In genomic region chr5:10591159-10591558, GRCh38 we compare ENCODE assay signal across 21 cellular contexts. TPM values are rescaled to one million over a fixed set of nuclear protein-coding genes. Genes with fewer than 3 reads are reported as not detected.
A peak's percentile ranks its signal among the peaks of the same experiment; 100 is the strongest.
DNase-seq lines count a peak whose midpoint lies in the region; ATAC-seq, FAIRE-seq and TF ChIP-seq lines count a peak whose summit lies in the region.
"Had no signal": no experiment of that assay in that cellular context is flagged by ENCODE, and none has a peak within 500 bp of the region (broad histone marks: within the 10 kb centered on the region; RNA-seq: fewer than 3 reads in every experiment).

No MANE protein-coding gene starts in this region.

- no peak overlapping the region for H3K27ac ChIP-seq in HCT116 (ENCODE audit: low read depth, low read length)
- H3K27ac ChIP-seq in K562 (ENCODE audit: extremely low read depth, low read depth, low read length): no peak overlapping the region; the same call in 2 of the 3 replicates
- no peak overlapping the region for H3K27ac ChIP-seq in trophoblast cell (ENCODE audit: low read depth, low read length)
- no peak overlapping the region for H3K27ac ChIP-seq in CD4-positive, alpha-beta T cell (ENCODE audit: low read depth, low read length)
- H3K27ac ChIP-seq: vagina had no signal

- peaks cover 3% of the 10 kb centered on the region for H3K9me1 ChIP-seq in K562 (ENCODE audit: control insufficient read depth, insufficient read depth, low read length)

- H3K79me1 ChIP-seq in trophoblast cell (ENCODE audit: low read length): peaks cover 5% of the 10 kb centered on the region

- H3K9me2 ChIP-seq in HCT116 (ENCODE audit: insufficient read depth) (no peaks in the 10 kb centered on the region), Loucy (replicated peaks; ENCODE audit: low read depth, low read length) (no peaks in the 10 kb centered on the region)

- no peak overlapping the region for H3K18ac ChIP-seq in trophoblast cell (ENCODE audit: low read length)

- CTCF ChIA-PET in HCT116 (lab: Charles Lee): interaction anchor here (2.0 kb wide), 1 partner anchor 37 kb away, joined by 6 read pairs; no protein-coding TSS in a partner anchor
- CTCF ChIA-PET in K562 (lab: Yijun Ruan, JAX; ENCODE audit: low intra/inter-chr PET ratio): no interaction called here
- CTCF ChIA-PET in CD4-positive, alpha-beta T cell (lab: Charles Lee): no interaction called here

- H3F3A ChIP-seq in Loucy (ENCODE audit: low read depth): no peaks in the 10 kb centered on the region

- peaks cover 70% of the 10 kb centered on the region for H3K79me2 ChIP-seq in HCT116 (ENCODE audit: insufficient read depth, low read length)
- peaks cover 4% of the 10 kb centered on the region; the same call in 1 of the 2 replicates for H3K79me2 ChIP-seq in Loucy (ENCODE audit: insufficient read depth, low read length)
- H3K79me2 ChIP-seq in K562 (ENCODE audit: control insufficient read depth, insufficient read depth, low read length): no peaks in the 10 kb centered on the region
- H3K79me2 ChIP-seq in trophoblast cell (ENCODE audit: control insufficient read depth, insufficient read depth, low read length, poor library complexity): peaks cover 3% of the 10 kb centered on the region

- H2AFZ ChIP-seq in HCT116 (ENCODE audit: low read depth, low read length, poor library complexity, severe bottlenecking): no peak overlapping the region
- H2AFZ ChIP-seq in Loucy (ENCODE audit: low read length): no peak overlapping the region
- no peak overlapping the region for H2AFZ ChIP-seq in K562 (ENCODE audit: low read depth, low read length)
- H2AFZ ChIP-seq in trophoblast cell (ENCODE audit: insufficient read depth, low read length, poor library complexity): no peak overlapping the region

- H4K8ac ChIP-seq in trophoblast cell (ENCODE audit: low read depth, low read length): no peak overlapping the region

- H3K23ac ChIP-seq in trophoblast cell (ENCODE audit: low read length): no peak overlapping the region

- H3K4me3 ChIP-seq in HCT116 (replicated peaks in 1 of 2; ENCODE audit: low read depth in 1 of 2, low read length in 2 of 2) (no peak overlapping the region), Loucy (ENCODE audit: low read length, poor library complexity, severe bottlenecking) (peak overlapping the region; percentile 21), K562 (no peak overlapping the region), trophoblast cell (ENCODE audit: low read depth, low read length) (no peak overlapping the region)
- H3K4me3 ChIP-seq: gastroesophageal sphincter, vagina had no signal

- H3K4me2 ChIP-seq in HCT116 (ENCODE audit: low read length) (peak overlapping the region; percentile 15; the same call in 1 of the 2 replicates), Loucy (ENCODE audit: low read depth, low read length, poor library complexity, severe bottlenecking) (peak overlapping the region; percentile 72), K562 (ENCODE audit: insufficient read depth, low read length) (no peak overlapping the region), trophoblast cell (ENCODE audit: low read length) (no peak overlapping the region)

- TF ChIP-seq EP300 in K562 (IDR thresholded peaks at IDR 0.05; ENCODE audit: low read length): no peak

- H3K27me3 ChIP-seq in HCT116 (ENCODE audit: insufficient read depth, low read length) (no peaks in the 10 kb centered on the region), Loucy (ENCODE audit: insufficient read depth, low read length, poor library complexity, severe bottlenecking) (no peaks in the 10 kb centered on the region), K562 (ENCODE audit: control insufficient read depth in 2 of 2, insufficient read depth in 2 of 2, low read length in 2 of 2) (no peaks in the 10 kb centered on the region), trophoblast cell (ENCODE audit: insufficient read depth, low read length) (no peaks in the 10 kb centered on the region)
- H3K27me3 ChIP-seq in CD4-positive, alpha-beta T cell (ENCODE audit: control insufficient read depth, insufficient read depth, low read length): no peaks in the 10 kb centered on the region
- H3K27me3 ChIP-seq: gastroesophageal sphincter, vagina had no signal

- no peak overlapping the region for H3K27ac Mint-ChIP-seq in T-helper 2 cell treated with Interferon-gamma antibody and Interleukin-4, amounts not matched to agents 5 μg/mL and 100 μg/mL, for 36 hours
- H3K27ac Mint-ChIP-seq in CD4-positive, alpha-beta T cell: no peak overlapping the region
- H3K27ac Mint-ChIP-seq: CD8-positive, alpha-beta T cell; effector memory CD8-positive, alpha-beta T cell; T-cell had no signal

- TF ChIP-seq POLR2A in HCT116 (IDR thresholded peaks at IDR 0.05; ENCODE audit: borderline replicate concordance, extremely low read depth, insufficient read depth, insufficient read length) (no peak), K562 (conservative IDR thresholded peaks at IDR 0.05) (no peak)

- TF ChIP-seq RAD21 in HCT116 (IDR thresholded peaks at IDR 0.05; ENCODE audit: low read depth): no peak
- no peak for TF ChIP-seq RAD21 in K562 (CRISPR knock-in tag; conservative IDR thresholded peaks at IDR 0.05 in 1 of 2, IDR thresholded peaks at IDR 0.05 in 1 of 2)

- H3K14ac ChIP-seq in trophoblast cell (ENCODE audit: low read length): no peak overlapping the region

- 51% methylated on average over 6 of the region's 6 CpGs for WGBS in K562 (ENCODE audit: insufficient coverage, low coverage, missing lambda C conversion rate)
- WGBS in trophoblast cell (ENCODE audit: extremely low coverage, insufficient coverage, insufficient read length): no CpG with 5 or more reads among the region's 6 CpGs

- H2BK12ac ChIP-seq in trophoblast cell (ENCODE audit: low read length): no peak overlapping the region

- H3K9me3 ChIP-seq in HCT116 (ENCODE audit: control insufficient read depth in 1 of 2, insufficient read depth in 1 of 2, low read depth in 1 of 2, low read length in 2 of 2) (no peaks in the 10 kb centered on the region), Loucy (ENCODE audit: insufficient read depth, low read depth, low read length) (no peaks in the 10 kb centered on the region), K562 (replicated peaks; ENCODE audit: control insufficient read depth, insufficient read depth, low read depth, low read length) (no peaks in the 10 kb centered on the region), trophoblast cell (ENCODE audit: insufficient read depth, low read depth, low read length) (no peaks in the 10 kb centered on the region)
- no peaks in the 10 kb centered on the region for H3K9me3 ChIP-seq in CD4-positive, alpha-beta T cell (ENCODE audit: control insufficient read depth, low read length)
- H3K9me3 ChIP-seq: vagina had no signal

- H2BK5ac ChIP-seq in trophoblast cell (ENCODE audit: low read depth, low read length, poor library complexity): no peak overlapping the region

- H3K36me3 Mint-ChIP-seq in T-helper 2 cell treated with Interferon-gamma antibody and Interleukin-4, amounts not matched to agents 5 μg/mL and 100 μg/mL, for 36 hours (ENCODE audit: low read depth): peaks cover 10% of the 10 kb centered on the region
- no peaks in the 10 kb centered on the region for H3K36me3 Mint-ChIP-seq in CD4-positive, alpha-beta T cell (ENCODE audit: low read depth)
- H3K36me3 Mint-ChIP-seq: CD8-positive, alpha-beta T cell had no signal

- TF ChIP-seq CTCF in HCT116 (IDR thresholded peaks at IDR 0.05 in 2 of 3, conservative IDR thresholded peaks at IDR 0.05 in 1 of 3; ENCODE audit: borderline replicate concordance in 1 of 3, insufficient read depth in 1 of 3, low read depth in 2 of 3, low read length in 2 of 3): no peak
- no peak for TF ChIP-seq CTCF in Loucy (conservative IDR thresholded peaks at IDR 0.05; ENCODE audit: low read length)
- no peak for TF ChIP-seq CTCF in K562 (IDR thresholded peaks at IDR 0.05 in 2 of 3, conservative IDR thresholded peaks at IDR 0.05 in 1 of 3; ENCODE audit: insufficient read depth in 2 of 3, low read depth in 1 of 3, low read length in 3 of 3)
- no peak for TF ChIP-seq CTCF in CD4-positive, alpha-beta T cell (IDR thresholded peaks at IDR 0.05)

- peaks cover 3% of the 10 kb centered on the region for H3K27me3 Mint-ChIP-seq in T-helper 2 cell treated with Interferon-gamma antibody and Interleukin-4, amounts not matched to agents 5 μg/mL and 100 μg/mL, for 36 hours (ENCODE audit: low read depth)
- H3K27me3 Mint-ChIP-seq in CD4-positive, alpha-beta T cell: no peaks in the 10 kb centered on the region
- H3K27me3 Mint-ChIP-seq: effector memory CD8-positive, alpha-beta T cell; T-cell had no signal

- ATAC-seq in HCT116: no peak
- ATAC-seq in K562: no peak
- no peak for ATAC-seq in CD4-positive, alpha-beta T cell (ENCODE audit: poor library complexity)
- ATAC-seq: CD8-positive, alpha-beta T cell; effector memory CD8-positive, alpha-beta T cell; T-cell had no signal

- peaks cover 7% of the 10 kb centered on the region for H3K9me3 Mint-ChIP-seq in T-helper 2 cell treated with Interferon-gamma antibody and Interleukin-4, amounts not matched to agents 5 μg/mL and 100 μg/mL, for 36 hours
- no peaks in the 10 kb centered on the region for H3K9me3 Mint-ChIP-seq in CD4-positive, alpha-beta T cell

- H4K12ac ChIP-seq in trophoblast cell (ENCODE audit: low read depth, low read length): no peak overlapping the region

- POLR2A ChIA-PET in HCT116 (lab: Charles Lee): no interaction called here
- POLR2A ChIA-PET in K562 (lab: Yijun Ruan, JAX): interaction anchor here (0.6 to 2.0 kb wide), 7 partner anchors 12 to 279 kb away, joined by 3 to 6 read pairs (median 4); no protein-coding TSS in a partner anchor
- POLR2A ChIA-PET in CD4-positive, alpha-beta T cell (lab: Charles Lee): no interaction called here

- no peak overlapping the region for H2AK5ac ChIP-seq in trophoblast cell (ENCODE audit: low read length)

- no peak for DNase-seq in HCT116 (ENCODE audit: low read depth, low spot score)
- no peak for DNase-seq in K562 (ENCODE audit: extremely low read depth in 1 of 4, low spot score in 3 of 4)
- DNase-seq in trophoblast cell: no peak
- DNase-seq in T-helper 2 cell treated with Interferon-gamma antibody and Interleukin-4, amounts not matched to agents 5 μg/mL and 100 μg/mL, for 36 hours (ENCODE audit: low spot score): no peak
- DNase-seq in CD4-positive, alpha-beta T cell: no peak
- DNase-seq in SW 1271 (lab: John Stamatoyannopoulos, UW): no peak
- DNase-seq: activated CD4-positive, alpha-beta T cell treated with anti-CD3 and anti-CD28 coated beads, Interleukin-2, amount 50 U/mL, for 1 hour; activated gamma-delta T cell; DMS53; effector memory CD8-positive, alpha-beta T cell; NCI-H1105; NCI-H2029 treated with DMSO at 0.1 percent for 48 hours; NCI-H345; NCI-H774; SHP77 treated with DMSO at 0.1 percent for 48 hours; T-cell had no signal

- no peak overlapping the region for H3K4ac ChIP-seq in trophoblast cell (ENCODE audit: low read depth, low read length)

- H3K4me3 Mint-ChIP-seq in T-helper 2 cell treated with Interferon-gamma antibody and Interleukin-4, amounts not matched to agents 5 μg/mL and 100 μg/mL, for 36 hours: no peak overlapping the region
- H3K4me3 Mint-ChIP-seq in CD4-positive, alpha-beta T cell: no peak overlapping the region
- H3K4me3 Mint-ChIP-seq: CD8-positive, alpha-beta T cell; effector memory CD8-positive, alpha-beta T cell; T-cell had no signal

- BruUV-seq in HCT116 (replicated peaks; lab: Mats Ljungman, UMichigan) (no TSS peak), K562 (replicated peaks; lab: Mats Ljungman, UMichigan) (no TSS peak)

- 0 out of 2 replicates have a peak overlapping the region, but pooled peaks have one; percentile 7 for H3K9ac ChIP-seq in HCT116 (ENCODE audit: low read length)
- peak overlapping the region; percentile 42 for H3K9ac ChIP-seq in Loucy (ENCODE audit: low read depth, low read length, poor library complexity, severe bottlenecking)
- no peak overlapping the region for H3K9ac ChIP-seq in K562 (ENCODE audit: insufficient read depth in 1 of 2, low read depth in 2 of 2, low read length in 2 of 2)
- H3K9ac ChIP-seq in trophoblast cell (ENCODE audit: low read length): no peak overlapping the region

- H4K91ac ChIP-seq in trophoblast cell (ENCODE audit: low read depth, low read length): peak overlapping the region; percentile 18

- no peak for FAIRE-seq in K562 (lab: Jason Lieb, UNC)
- FAIRE-seq: colon had no signal

- RAD21 ChIA-PET in HCT116 (lab: Charles Lee; ENCODE audit: low non-redundant PET in 1 of 2, low total read pairs in 2 of 2, uncharacterized antibody in 2 of 2, unreplicated experiment in 2 of 2): no interaction called here

- H3K4me1 Mint-ChIP-seq in T-helper 2 cell treated with Interferon-gamma antibody and Interleukin-4, amounts not matched to agents 5 μg/mL and 100 μg/mL, for 36 hours (ENCODE audit: low read depth): peaks cover 29% of the 10 kb centered on the region
- H3K4me1 Mint-ChIP-seq in CD4-positive, alpha-beta T cell (ENCODE audit: low read depth): peaks cover 11% of the 10 kb centered on the region

- H4K20me1 ChIP-seq in HCT116 (ENCODE audit: insufficient read depth): no peaks in the 10 kb centered on the region
- H4K20me1 ChIP-seq in Loucy (ENCODE audit: insufficient read depth, low read length, poor library complexity, severe bottlenecking): no peaks in the 10 kb centered on the region
- H4K20me1 ChIP-seq in K562 (replicated peaks; ENCODE audit: control insufficient read depth, insufficient read depth, low read length): no peaks in the 10 kb centered on the region

- peaks cover 24 to 69% of the 10 kb centered on the region in 2 experiments for H3K4me1 ChIP-seq in HCT116 (ENCODE audit: control insufficient read depth in 1 of 2, insufficient read depth in 2 of 2, low read length in 2 of 2)
- H3K4me1 ChIP-seq in Loucy (ENCODE audit: insufficient read depth, low read length, poor library complexity, severe bottlenecking): peaks cover 52% of the 10 kb centered on the region
- H3K4me1 ChIP-seq in K562 (replicated peaks in 1 of 2; ENCODE audit: control insufficient read depth in 2 of 2, insufficient read depth in 2 of 2, low read length in 2 of 2): peaks cover 41 to 50% of the 10 kb centered on the region in 2 experiments
- H3K4me1 ChIP-seq in trophoblast cell (ENCODE audit: control insufficient read depth in 1 of 2, insufficient read depth in 2 of 2, low read length in 2 of 2): peaks cover 19 to 25% of the 10 kb centered on the region in 2 experiments

- H3K36me3 ChIP-seq in HCT116 (ENCODE audit: control insufficient read depth in 1 of 2, insufficient read depth in 2 of 2, low read length in 2 of 2): no peaks in the 10 kb centered on the region
- no peaks in the 10 kb centered on the region for H3K36me3 ChIP-seq in Loucy (ENCODE audit: insufficient read depth, low read length)
- H3K36me3 ChIP-seq in K562 (ENCODE audit: control insufficient read depth, insufficient read depth, low read length): no peaks in the 10 kb centered on the region
- peaks cover 0 to 2% of the 10 kb centered on the region in 2 experiments for H3K36me3 ChIP-seq in trophoblast cell (ENCODE audit: control insufficient read depth in 1 of 2, insufficient read depth in 2 of 2, low read length in 2 of 2)
- H3K36me3 ChIP-seq: gastroesophageal sphincter, vagina had no signal

- in situ Hi-C loops in K562 (cut with MboI): no loop called here

- intact Hi-C loops in HCT116 (cut with micrococcal nuclease): no loop called here
- intact Hi-C loops in K562 (cut with micrococcal nuclease): no loop called here
- intact Hi-C loops in CD4-positive, alpha-beta T cell (cut with DNase I, micrococcal nuclease): no loop called here

- no peak overlapping the region for H2BK120ac ChIP-seq in trophoblast cell (ENCODE audit: insufficient read depth, low read length, poor library complexity)

RNA-seq across cellular contexts. Expression of gene ANKRD33B, which starts 27.3 kb away (rescaled TPM):
- 10.9 TPM for total RNA-seq in HCT116 (2021; ENCODE audit: unreplicated experiment)
- 3.8 and 4.5 TPM in 2 replicates for polyA plus RNA-seq in HCT116 (2012)
- total RNA-seq in K562 (2011; cell fraction: chromatin; rRNA removed; ENCODE audit: low replicate concordance): 1.3 and 1.7 TPM in 2 replicates
- 1.5 and 1.6 TPM in 2 replicates for total RNA-seq in K562 (2011; cell fraction: nucleolus; rRNA removed)
- total RNA-seq in K562 (2011; cell fraction: nucleoplasm; rRNA removed): 1.5 and 1.7 TPM in 2 replicates
- 0.45 and 0.53 TPM in 2 replicates for total RNA-seq in K562 (2014; rRNA removed)
- total RNA-seq in K562 (2014; rRNA removed; fragmentation: Illumina TruSeq; extraction: Trizol): 0.38 and 0.40 TPM in 2 replicates
- 1.5 TPM in 2 replicates for total RNA-seq in K562 (2015; rRNA removed; fragmentation: Illumina TruSeq; extraction: Trizol)
- total RNA-seq in K562 (2021): 1.3 and 1.7 TPM in 2 replicates
- polyA plus RNA-seq in K562 (2011; rRNA removed): 0.08 and 0.17 TPM in 2 replicates
- polyA plus RNA-seq in K562 (2011; cell fraction: cytosol; rRNA removed): 0.15 and 0.21 TPM in 2 replicates
- polyA plus RNA-seq in K562 (2011; cell fraction: nucleus; rRNA removed): 0.24 and 0.44 TPM in 2 replicates
- 1.5 and 3.9 TPM in 2 replicates for polyA plus RNA-seq in K562 (2012)
- 0.43 and 0.54 TPM in 2 replicates for polyA plus RNA-seq in K562 (2014; fragmentation: Illumina TruSeq; extraction: Trizol)
- polyA plus RNA-seq in K562 (2014; fragmentation: Nextera tagmentation; extraction: Ambion mirVana): under 1 TPM; 0.10 to 0.17 TPM
- polyA plus RNA-seq in K562 (2014; rRNA removed): 0.16 and 0.33 TPM in 2 replicates
- 0.36 and 0.67 TPM in 2 replicates for polyA minus RNA-seq in K562 (2011; rRNA and poly(A)+ RNA removed)
- 0.36 and 1.2 TPM in 2 replicates for polyA minus RNA-seq in K562 (2011; cell fraction: cytosol; rRNA and poly(A)+ RNA removed)
- 0.78 and 0.81 TPM in 2 replicates for polyA minus RNA-seq in K562 (2011; cell fraction: nucleus; rRNA and poly(A)+ RNA removed)
- 11.4 and 11.6 TPM in 2 replicates for polyA plus RNA-seq in trophoblast cell (2013)
- 1 to 10 TPM in 1 of 2 experiments, under 1 TPM in 1; 0.99 to 1.3 TPM for total RNA-seq in CD4-positive, alpha-beta T cell

Comparison
In these comparisons a context has a peak if more than half of its experiments do, and no peak if none do; other contexts are left out.
1. H3K4me2 ChIP-seq: peak in HCT116 (single experiment) and Loucy (single experiment); none in K562 (single experiment) and trophoblast cell (single experiment).
2. H3K9ac ChIP-seq: peak in HCT116 (single experiment) and Loucy (single experiment); none in K562 (0 of 2) and trophoblast cell (single experiment).